In the genomic region with DNA sequence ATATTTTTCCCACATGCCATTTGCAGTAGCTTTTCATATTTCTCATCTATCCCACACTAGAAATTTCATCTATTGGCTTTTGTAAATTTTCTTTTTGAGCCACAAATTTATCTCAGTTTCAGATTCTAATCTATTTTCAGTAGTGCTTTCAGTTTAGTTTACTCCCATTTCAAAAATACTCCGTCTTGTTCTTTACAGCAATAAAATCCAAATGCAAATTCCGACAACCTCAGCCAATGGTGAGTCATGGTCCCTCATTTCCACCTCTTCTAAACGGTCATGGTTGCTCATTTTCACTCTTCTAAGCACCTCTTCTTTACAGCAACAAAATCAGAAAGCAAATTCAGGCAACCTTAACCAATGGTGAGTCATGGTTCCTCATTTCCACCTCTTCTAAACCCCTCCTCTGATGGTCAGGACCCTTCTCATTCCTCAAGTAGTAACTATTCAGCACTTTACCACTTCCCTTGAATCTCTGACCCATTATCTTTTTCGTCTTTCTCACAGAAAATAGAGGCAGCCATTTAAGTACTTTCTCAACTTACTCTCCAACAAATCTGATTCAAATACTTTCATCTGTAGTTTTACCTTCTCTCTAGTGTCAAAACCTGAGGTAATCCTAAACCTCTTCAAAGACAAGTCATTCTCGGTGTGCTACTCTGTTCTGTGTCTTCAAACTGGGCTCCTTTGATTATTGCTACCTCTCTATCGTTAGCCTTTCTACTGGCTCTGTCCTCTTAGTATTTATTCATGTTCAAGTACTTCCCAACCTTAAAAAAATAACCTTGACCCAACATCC, we compare ENCODE assay signal across 9 cellular contexts. TPM values are rescaled to one million over a fixed set of nuclear protein-coding genes. Genes with fewer than 3 reads are reported as not detected.
A peak's percentile ranks its signal among the peaks of the same experiment; 100 is the strongest.
DNase-seq lines count a peak whose midpoint lies in the region; ATAC-seq and TF ChIP-seq lines count a peak whose summit lies in the region.
"Had no signal": no experiment of that assay in that cellular context is flagged by ENCODE, and none has a peak within 500 bp of the region (broad histone marks: within the 10 kb centered on the region; RNA-seq: fewer than 3 reads in every experiment).

No MANE protein-coding gene starts in this region.

- H3K36me3 Mint-ChIP-seq in CD4-positive, alpha-beta T cell (ENCODE audit: low read depth) = peaks cover 21% of the 10 kb centered on the region
- H3K36me3 Mint-ChIP-seq in activated T-helper 2 cell treated with anti-CD3 and anti-CD28 coated beads, Interferon-gamma antibody, Interleukin-2, Interleukin-4, amounts not matched to agents 10 μg/mL and 5 μg/mL and 100 μg/mL, durations not matched to agents 14 hours and 24 hours and 36 hours (ENCODE audit: low read depth) = peaks cover 59% of the 10 kb centered on the region

- peaks cover 98% of the 10 kb centered on the region for H3K4me1 Mint-ChIP-seq in CD4-positive, alpha-beta T cell (ENCODE audit: low read depth)
- peaks cover 95% of the 10 kb centered on the region for H3K4me1 Mint-ChIP-seq in activated T-helper 2 cell treated with anti-CD3 and anti-CD28 coated beads, Interferon-gamma antibody, Interleukin-2, Interleukin-4, amounts not matched to agents 10 μg/mL and 5 μg/mL and 100 μg/mL, durations not matched to agents 14 hours and 24 hours and 36 hours (ENCODE audit: low read depth)
- H3K4me1 Mint-ChIP-seq: nephron had no signal

- no peaks in the 10 kb centered on the region for H3K9me3 ChIP-seq in CD4-positive, alpha-beta T cell (ENCODE audit: control insufficient read depth, low read length)
- no peaks in the 10 kb centered on the region for H3K9me3 ChIP-seq in psoas muscle
- H3K9me3 ChIP-seq in heart right ventricle = no peaks in the 10 kb centered on the region

- ATAC-seq in CD4-positive, alpha-beta T cell (ENCODE audit: poor library complexity) = peak; percentile 4
- ATAC-seq in GM19397 (IDR thresholded peaks at IDR 0.05; ENCODE audit: unreplicated experiment) (peak; percentile 51), HG03439 (IDR thresholded peaks at IDR 0.05; ENCODE audit: unreplicated experiment) (peak; percentile 50), psoas muscle (no peak), heart right ventricle (no peak)

- no peaks in the 10 kb centered on the region for H3K9me3 Mint-ChIP-seq in CD4-positive, alpha-beta T cell
- H3K9me3 Mint-ChIP-seq in activated T-helper 2 cell treated with anti-CD3 and anti-CD28 coated beads, Interferon-gamma antibody, Interleukin-2, Interleukin-4, amounts not matched to agents 10 μg/mL and 5 μg/mL and 100 μg/mL, durations not matched to agents 14 hours and 24 hours and 36 hours = peaks cover 7% of the 10 kb centered on the region

- no peak for TF ChIP-seq CTCF in CD4-positive, alpha-beta T cell (IDR thresholded peaks at IDR 0.05)
- TF ChIP-seq CTCF in psoas muscle (IDR thresholded peaks at IDR 0.05) (no peak), heart right ventricle (IDR thresholded peaks at IDR 0.05) (no peak)

- no peak for DNase-seq in CD4-positive, alpha-beta T cell
- DNase-seq in activated T-helper 2 cell treated with anti-CD3 and anti-CD28 coated beads, Interferon-gamma antibody, Interleukin-2, Interleukin-4, amounts not matched to agents 10 μg/mL and 5 μg/mL and 100 μg/mL, durations not matched to agents 14 hours and 24 hours and 36 hours (ENCODE audit: low spot score) = no peak
- no peak for DNase-seq in psoas muscle
- DNase-seq in heart right ventricle = no peak
- no peak for DNase-seq in hippocampal formation (lab: John Stamatoyannopoulos, UW)
- no peak for DNase-seq in NCI-H526 treated with DMSO at 0.1 percent for 48 hours (lab: John Stamatoyannopoulos, UW)

- H3K4me3 ChIP-seq in psoas muscle = no peak overlapping the region
- peak overlapping the region in 1 of 10 donors; percentile 25 for H3K4me3 ChIP-seq in heart right ventricle

- H3K4me1 ChIP-seq in psoas muscle (no peaks in the 10 kb centered on the region), heart right ventricle (peaks cover 0 to 87% (median 0%) of the 10 kb centered on the region in 9 donors)

- intact Hi-C loops in CD4-positive, alpha-beta T cell (cut with DNase I, micrococcal nuclease) = loop anchor here (1.0 to 10.0 kb wide), 4 partner anchors 32 to 170 kb away; a partner anchor contains a TSS
- intact Hi-C loops in activated T-helper 2 cell treated with anti-CD3 and anti-CD28 coated beads, Interferon-gamma antibody, Interleukin-2, Interleukin-4, amounts not matched to agents 10 μg/mL and 5 μg/mL and 100 μg/mL, durations not matched to agents 14 hours and 24 hours and 36 hours (cut with micrococcal nuclease) = loop anchor here (1.0 to 5.0 kb wide), 8 partner anchors 8 to 293 kb away; a partner anchor contains a TSS
- intact Hi-C loops in psoas muscle (cut with DNase I) (no loop called here), heart right ventricle (cut with DNase I) (no loop called here)

- no peaks in the 10 kb centered on the region for H3K27me3 ChIP-seq in CD4-positive, alpha-beta T cell (ENCODE audit: control insufficient read depth, insufficient read depth, low read length)
- H3K27me3 ChIP-seq in psoas muscle (ENCODE audit: insufficient read depth in 3 of 3, low read length in 2 of 3) (no peaks in the 10 kb centered on the region), heart right ventricle (no peaks in the 10 kb centered on the region)

- WGBS in psoas muscle, 3 donors = 76 to 88% (median 87%) methylated on average over 6 of the region's 6 CpGs
- 82 to 87% methylated on average over 6 of the region's 6 CpGs for WGBS in heart right ventricle, 2 donors

- H3K27ac ChIP-seq in CD4-positive, alpha-beta T cell (ENCODE audit: low read depth, low read length) = peak overlapping the region; percentile 58
- H3K27ac ChIP-seq in psoas muscle (no peak overlapping the region), heart right ventricle (peak overlapping the region in 1 of 10 donors; percentile 85)

- CTCF ChIA-PET in CD4-positive, alpha-beta T cell (lab: Charles Lee) = interaction anchor here (1.1 to 1.2 kb wide), 2 partner anchors 9 to 19 kb away, joined by 3 read pairs; no protein-coding TSS in a partner anchor

- peak overlapping the region; percentile 93 for H3K27ac Mint-ChIP-seq in CD4-positive, alpha-beta T cell
- peak overlapping the region; percentile 90 for H3K27ac Mint-ChIP-seq in activated T-helper 2 cell treated with anti-CD3 and anti-CD28 coated beads, Interferon-gamma antibody, Interleukin-2, Interleukin-4, amounts not matched to agents 10 μg/mL and 5 μg/mL and 100 μg/mL, durations not matched to agents 14 hours and 24 hours and 36 hours
- H3K27ac Mint-ChIP-seq: nephron had no signal

- peak overlapping the region; percentile 84 for H3K4me3 Mint-ChIP-seq in CD4-positive, alpha-beta T cell
- peak overlapping the region; percentile 60 for H3K4me3 Mint-ChIP-seq in activated T-helper 2 cell treated with anti-CD3 and anti-CD28 coated beads, Interferon-gamma antibody, Interleukin-2, Interleukin-4, amounts not matched to agents 10 μg/mL and 5 μg/mL and 100 μg/mL, durations not matched to agents 14 hours and 24 hours and 36 hours (ENCODE audit: low read depth)
- H3K4me3 Mint-ChIP-seq: nephron had no signal

- H3K36me3 ChIP-seq in psoas muscle (ENCODE audit: insufficient read depth in 1 of 2, low read depth in 1 of 2) (peaks cover 6 to 9% of the 10 kb centered on the region in 2 donors), heart right ventricle (peaks cover 0 to 34% (median 16%) of the 10 kb centered on the region in 9 donors)

- H3K27me3 Mint-ChIP-seq in CD4-positive, alpha-beta T cell = no peaks in the 10 kb centered on the region
- no peaks in the 10 kb centered on the region for H3K27me3 Mint-ChIP-seq in activated T-helper 2 cell treated with anti-CD3 and anti-CD28 coated beads, Interferon-gamma antibody, Interleukin-2, Interleukin-4, amounts not matched to agents 10 μg/mL and 5 μg/mL and 100 μg/mL, durations not matched to agents 14 hours and 24 hours and 36 hours (ENCODE audit: low read depth)

- POLR2A ChIA-PET in CD4-positive, alpha-beta T cell (lab: Charles Lee) = interaction anchor here (0.6 to 5.8 kb wide), 8 partner anchors 9 to 33 kb away, joined by 4 to 167 read pairs (median 10); a partner anchor contains a TSS

RNA-seq across cellular contexts. Expression of a gene that starts 34.4 kb away (rescaled TPM):
- 10 to 100 TPM; 40.9 to 42.2 TPM for total RNA-seq in CD4-positive, alpha-beta T cell
- total RNA-seq in activated T-helper 2 cell treated with anti-CD3 and anti-CD28 coated beads, Interferon-gamma antibody, Interleukin-2, Interleukin-4, amounts not matched to agents 10 μg/mL and 5 μg/mL and 100 μg/mL, durations not matched to agents 14 hours and 24 hours and 36 hours = 22.5 and 27.0 TPM in 2 replicates
- total RNA-seq in psoas muscle = 1 to 10 TPM; 4.6 to 8.8 (median 5.8) TPM
- 1 to 10 TPM; 1.9 to 3.4 (median 2.5) TPM for polyA plus RNA-seq in psoas muscle
- total RNA-seq in heart right ventricle = 10 to 100 TPM in 6 of 10 donors, 1 to 10 TPM in 4; 6.2 to 18.9 (median 11.6) TPM
- 1 to 10 TPM; 2.3 to 2.6 TPM for polyA plus RNA-seq in heart right ventricle

Comparison
In these comparisons a context has a peak if more than half of its experiments do, and no peak if none do; other contexts are left out.
1. ATAC-seq: peak in CD4-positive, alpha-beta T cell (single experiment), GM19397 (single experiment) and HG03439 (single experiment); none in psoas muscle (0 of 4) and heart right ventricle (0 of 8).
2. intact Hi-C loops: an anchor here in CD4-positive, alpha-beta T cell (1.0 to 10.0 kb wide) and activated T-helper 2 cell treated with anti-CD3 and anti-CD28 coated beads, Interferon-gamma antibody, Interleukin-2, Interleukin-4, amounts not matched to agents 10 μg/mL and 5 μg/mL and 100 μg/mL, durations not matched to agents 14 hours and 24 hours and 36 hours (1.0 to 5.0 kb wide); none called in psoas muscle and heart right ventricle.